8 cellular contexts compared by ENCODE assay signal in genomic region chr4:152460488-152460887, GRCh38.
DNase-seq lines count a peak whose midpoint lies in the region; ATAC-seq, FAIRE-seq and TF ChIP-seq lines count a peak whose summit lies in the region.

No MANE protein-coding gene starts in this region.

- H3K4me3 ChIP-seq in AG04450 (ENCODE audit: low read depth, low read length) = no peak overlapping the region
- H3K4me3 ChIP-seq in colonic mucosa = no peak overlapping the region
- no peak overlapping the region for H3K4me3 ChIP-seq in vagina

- H3K27me3 ChIP-seq in AG04450 (ENCODE audit: control insufficient read depth, insufficient read depth, low read length) (no peaks in the 10 kb centered on the region), colonic mucosa (no peaks in the 10 kb centered on the region), vagina (no peaks in the 10 kb centered on the region)

- H3K9me3 ChIP-seq in AG04450 (ENCODE audit: control insufficient read depth, insufficient read depth, low read length) (no peaks in the 10 kb centered on the region), colonic mucosa (no peaks in the 10 kb centered on the region), vagina (no peaks in the 10 kb centered on the region)

- TF ChIP-seq CTCF in AG04450 (IDR thresholded peaks at IDR 0.05; ENCODE audit: low read depth, low read length) (peak; percentile 29), colonic mucosa (IDR thresholded peaks at IDR 0.05) (no peak), vagina (IDR thresholded peaks at IDR 0.05) (no peak)

- DNase-seq in AG04450 (ENCODE audit: low read depth, low spot score) (peak; percentile 43), GM12892 (ENCODE audit: insufficient read length) (no peak), NCI-H69 (lab: John Stamatoyannopoulos, UW) (peak; percentile 39), fibroblast of gingiva (ENCODE audit: low read depth) (peak; percentile 83), colonic mucosa (no peak), vagina (ENCODE audit: extremely low spot score in 2 of 2) (no peak)
- DNase-seq in stimulated activated CD4-positive, alpha-beta T cell treated with anti-CD3 and anti-CD28 coated beads, Interleukin-4, amount 100 ng/mL, for 24 hours = no peak

- no peak overlapping the region for H3K27ac ChIP-seq in AG04450 (ENCODE audit: low read depth, low read length)
- no peak overlapping the region for H3K27ac ChIP-seq in colonic mucosa
- H3K27ac ChIP-seq in vagina = no peak overlapping the region

- H3K4me1 ChIP-seq in colonic mucosa = no peaks in the 10 kb centered on the region
- H3K4me1 ChIP-seq in vagina = no peaks in the 10 kb centered on the region

- ATAC-seq in HG02981 (IDR thresholded peaks at IDR 0.05; ENCODE audit: unreplicated experiment) = no peak

- H3K36me3 ChIP-seq in colonic mucosa (no peaks in the 10 kb centered on the region), vagina (no peaks in the 10 kb centered on the region)

- CTCF ChIA-PET in AG04450 (lab: Charles Lee) = interaction anchor here (1.2 to 1.7 kb wide), 5 partner anchors 11 to 182 kb away, joined by 3 to 9 read pairs (median 3); no protein-coding TSS in a partner anchor

- FAIRE-seq in GM12892 (lab: Jason Lieb, UNC) = peak; percentile 33

- intact Hi-C loops in colonic mucosa (cut with DNase I) (no loop called here), vagina (cut with DNase I) (no loop called here)

- POLR2A ChIA-PET in AG04450 (lab: Yijun Ruan, JAX) = no interaction called here

- no peak overlapping the region for H3K9ac ChIP-seq in colonic mucosa (ENCODE audit: low read depth in 2 of 2, low read length in 2 of 2)

- TF ChIP-seq POLR2A in GM12892 (IDR thresholded peaks at IDR 0.05; ENCODE audit: low read depth, low read length) (no peak), vagina (IDR thresholded peaks at IDR 0.05) (no peak)

Comparison
In these comparisons a context has a peak if more than half of its experiments do, and no peak if none do; other contexts are left out.
1. DNase-seq: peak in AG04450 (single experiment), NCI-H69 (single experiment) and fibroblast of gingiva (single experiment); none in GM12892 (single experiment), stimulated activated CD4-positive, alpha-beta T cell treated with anti-CD3 and anti-CD28 coated beads, Interleukin-4, amount 100 ng/mL, for 24 hours (single experiment), colonic mucosa (single experiment) and vagina (0 of 2).